ENCODE assay signal across 15 cellular contexts in the genomic region with DNA sequence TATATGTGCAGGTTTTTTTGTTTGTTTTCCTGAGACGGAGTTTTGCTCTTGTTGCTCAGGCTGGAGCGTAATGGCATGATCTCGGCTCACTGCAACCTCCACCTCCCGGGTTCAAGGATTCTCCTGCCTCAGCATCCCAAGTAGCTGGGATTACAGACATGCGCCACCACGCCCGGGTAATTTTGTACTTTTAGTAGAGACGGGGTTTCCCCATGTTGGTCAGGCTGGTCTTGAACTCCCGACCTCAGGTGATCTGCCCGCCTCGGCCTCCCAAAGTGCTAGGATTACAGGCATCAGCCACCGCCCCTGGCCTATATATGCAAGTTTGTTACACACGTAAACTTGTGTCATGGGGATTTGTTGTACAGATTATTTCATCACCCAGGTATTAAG. TPM values are rescaled to one million over a fixed set of nuclear protein-coding genes. Genes with fewer than 3 reads are reported as not detected.
A peak's percentile ranks its signal among the peaks of the same experiment; 100 is the strongest.
DNase-seq lines count a peak whose midpoint lies in the region; ATAC-seq and TF ChIP-seq lines count a peak whose summit lies in the region.
"Not testable (repeated sequence)": the region's sequence is repeated elsewhere in the genome, so short reads cannot be mapped to it uniquely, and the experiment has no call there.
"Had no signal": no experiment of that assay in that cellular context is flagged by ENCODE, and none has a peak within 500 bp of the region (broad histone marks: within the 10 kb centered on the region; RNA-seq: fewer than 3 reads in every experiment).

No MANE protein-coding gene starts in this region.

- CTCF ChIA-PET in activated CD4-positive, alpha-beta memory T cell treated with anti-CD3 and anti-CD28 coated beads for 36 hours (lab: Charles Lee), result interaction anchor here (1.3 to 11.6 kb wide), 13 partner anchors 8 to 216 kb away, joined by 4 to 213 read pairs (median 17); a partner anchor contains a TSS

- not testable (repeated sequence) for TF ChIP-seq POLR2A in right lobe of liver (IDR thresholded peaks at IDR 0.05)

- peak overlapping the region; percentile 86 for H3K27ac Mint-ChIP-seq in activated CD4-positive, alpha-beta memory T cell treated with anti-CD3 and anti-CD28 coated beads for 36 hours
- H3K27ac Mint-ChIP-seq in chondrocyte (ENCODE audit: unreplicated experiment), result not testable (repeated sequence)
- H3K27ac Mint-ChIP-seq in progenitor cell of endocrine pancreas, result peak overlapping the region; percentile 92
- H3K27ac Mint-ChIP-seq in stimulated activated naive CD8-positive, alpha-beta T cell treated with anti-CD3 and anti-CD28 coated beads, Interleukin-15, Interleukin-2, amounts not matched to agents 100 ng/mL and 50 ng/mL, for 24 hours, result peak overlapping the region; percentile 98

- not testable (repeated sequence) for H3K9me2 ChIP-seq in GM23248 (ENCODE audit: insufficient read depth)

- H3K4me3 ChIP-seq in BLaER1; GM23248; OCI-LY3 (ENCODE audit: low read length): not testable (repeated sequence)
- H3K4me3 ChIP-seq in right lobe of liver, result peak overlapping the region in 2 of 3 donors; percentile 39 to 41

- not testable (repeated sequence) for H3K9me3 Mint-ChIP-seq in activated CD4-positive, alpha-beta memory T cell treated with anti-CD3 and anti-CD28 coated beads for 36 hours; chondrocyte (ENCODE audit: low read depth); progenitor cell of endocrine pancreas (ENCODE audit: low read depth); stimulated activated naive CD8-positive, alpha-beta T cell treated with anti-CD3 and anti-CD28 coated beads, Interleukin-15, Interleukin-2, amounts not matched to agents 100 ng/mL and 50 ng/mL, for 24 hours

- peaks cover 14% of the 10 kb centered on the region for H3K36me3 Mint-ChIP-seq in activated CD4-positive, alpha-beta memory T cell treated with anti-CD3 and anti-CD28 coated beads for 36 hours
- H3K36me3 Mint-ChIP-seq in chondrocyte (ENCODE audit: low read depth), result peaks cover 12% of the 10 kb centered on the region
- not testable (repeated sequence) for H3K36me3 Mint-ChIP-seq in progenitor cell of endocrine pancreas (ENCODE audit: insufficient read depth)
- peaks cover 15% of the 10 kb centered on the region for H3K36me3 Mint-ChIP-seq in stimulated activated naive CD8-positive, alpha-beta T cell treated with anti-CD3 and anti-CD28 coated beads, Interleukin-15, Interleukin-2, amounts not matched to agents 100 ng/mL and 50 ng/mL, for 24 hours (ENCODE audit: low read depth)

- not testable (repeated sequence) for DNase-seq in GM23248; activated CD4-positive, alpha-beta memory T cell treated with anti-CD3 and anti-CD28 coated beads for 36 hours; right lobe of liver; progenitor cell of endocrine pancreas (ENCODE audit: low spot score, unreplicated experiment)
- peak; percentile 29 for DNase-seq in chondrocyte (ENCODE audit: low spot score)

- peaks cover 23% of the 10 kb centered on the region for H3K4me1 Mint-ChIP-seq in activated CD4-positive, alpha-beta memory T cell treated with anti-CD3 and anti-CD28 coated beads for 36 hours (ENCODE audit: low read depth)
- H3K4me1 Mint-ChIP-seq in chondrocyte (ENCODE audit: low read depth) (peaks cover 26% of the 10 kb centered on the region), progenitor cell of endocrine pancreas (ENCODE audit: low read depth) (peaks cover 50% of the 10 kb centered on the region)
- H3K4me1 Mint-ChIP-seq in stimulated activated naive CD8-positive, alpha-beta T cell treated with anti-CD3 and anti-CD28 coated beads, Interleukin-15, Interleukin-2, amounts not matched to agents 100 ng/mL and 50 ng/mL, for 24 hours (ENCODE audit: low read depth), result peaks cover 47% of the 10 kb centered on the region

- not testable (repeated sequence) for H3K4me3 Mint-ChIP-seq in activated CD4-positive, alpha-beta memory T cell treated with anti-CD3 and anti-CD28 coated beads for 36 hours; chondrocyte (ENCODE audit: unreplicated experiment); progenitor cell of endocrine pancreas (ENCODE audit: low read depth); stimulated activated naive CD8-positive, alpha-beta T cell treated with anti-CD3 and anti-CD28 coated beads, Interleukin-15, Interleukin-2, amounts not matched to agents 100 ng/mL and 50 ng/mL, for 24 hours

- H3K27me3 Mint-ChIP-seq in activated CD4-positive, alpha-beta memory T cell treated with anti-CD3 and anti-CD28 coated beads for 36 hours; chondrocyte (ENCODE audit: low read depth); progenitor cell of endocrine pancreas; stimulated activated naive CD8-positive, alpha-beta T cell treated with anti-CD3 and anti-CD28 coated beads, Interleukin-15, Interleukin-2, amounts not matched to agents 100 ng/mL and 50 ng/mL, for 24 hours: not testable (repeated sequence)

- H3K9ac ChIP-seq in BLaER1; GM23248; OCI-LY3 (ENCODE audit: low read length): not testable (repeated sequence)

- peaks cover 17% of the 10 kb centered on the region for H3K27me3 ChIP-seq in BLaER1
- H3K27me3 ChIP-seq in GM23248 (replicated peaks; ENCODE audit: insufficient read depth); OCI-LY3 (ENCODE audit: low read depth, low read length); right lobe of liver: not testable (repeated sequence)

- H3F3A ChIP-seq in GM23248 (ENCODE audit: insufficient read depth), result not testable (repeated sequence)

- POLR2A ChIA-PET in activated CD4-positive, alpha-beta memory T cell treated with anti-CD3 and anti-CD28 coated beads for 36 hours (lab: Charles Lee), result interaction anchor here (1.7 to 2.3 kb wide), 2 partner anchors 14 to 22 kb away, joined by 6 to 20 read pairs; a partner anchor contains a TSS

- intact Hi-C loops in activated CD4-positive, alpha-beta memory T cell treated with anti-CD3 and anti-CD28 coated beads for 36 hours (cut with micrococcal nuclease), result loop anchor here (1.0 kb wide), 7 partner anchors 14 to 90 kb away; a partner anchor contains a TSS
- intact Hi-C loops in right lobe of liver (cut with DNase I), result not testable (repeated sequence)

- TF ChIP-seq CTCF in OCI-LY3 (IDR thresholded peaks at IDR 0.05; ENCODE audit: low read depth, low read length); chondrocyte (IDR thresholded peaks at IDR 0.05); right lobe of liver (IDR thresholded peaks at IDR 0.05); progenitor cell of endocrine pancreas (IDR thresholded peaks at IDR 0.05; ENCODE audit: unreplicated experiment): not testable (repeated sequence)

- not testable (repeated sequence) for H3K9me3 ChIP-seq in BLaER1; GM23248 (ENCODE audit: low read depth); OCI-LY3 (ENCODE audit: insufficient read depth, low read length); right lobe of liver

- in situ Hi-C loops in GM23248 (cut with MboI), result not testable (repeated sequence)

- WGBS in GM23248 (ENCODE audit: low coverage in 1 of 2, low lambda C conversion rate in 2 of 2, missing lambda C conversion rate in 2 of 2), 2 experiments, result 87% methylated on average over 12 to 13 of the region's 13 CpGs
- WGBS in right lobe of liver (ENCODE audit: insufficient coverage, low coverage, low lambda C conversion rate, missing lambda C conversion rate), result 14% methylated on average over 10 of the region's 13 CpGs

- H3K4me1 ChIP-seq in BLaER1, result peaks cover 27% of the 10 kb centered on the region
- peaks cover 11% of the 10 kb centered on the region; the same call in 1 of the 2 replicates for H3K4me1 ChIP-seq in GM23248 (ENCODE audit: insufficient read depth)
- H3K4me1 ChIP-seq in OCI-LY3 (ENCODE audit: low read length), result peaks cover 21% of the 10 kb centered on the region
- H3K4me1 ChIP-seq in right lobe of liver, result peaks cover 0 to 49% (median 8%) of the 10 kb centered on the region in 4 donors

- peak overlapping the region; percentile 97 for H2AFZ ChIP-seq in GM23248
- H2AFZ ChIP-seq in OCI-LY3 (ENCODE audit: low read depth, low read length), result not testable (repeated sequence)

- H3K36me3 ChIP-seq in BLaER1 (peaks cover 17% of the 10 kb centered on the region), right lobe of liver (peaks cover 0 to 16% (median 5%) of the 10 kb centered on the region in 4 donors)
- H3K36me3 ChIP-seq in GM23248 (ENCODE audit: low read depth); OCI-LY3 (replicated peaks; ENCODE audit: low read depth, low read length): not testable (repeated sequence)

- H3K79me2 ChIP-seq in GM23248 (ENCODE audit: insufficient read depth); OCI-LY3 (ENCODE audit: low read length): not testable (repeated sequence)

- not testable (repeated sequence) for H4K20me1 ChIP-seq in BLaER1; GM23248 (ENCODE audit: insufficient read depth); OCI-LY3 (ENCODE audit: insufficient read depth, low read length)

- ATAC-seq in right lobe of liver, result peak in 1 of 4 donors; percentile 0

- not testable (repeated sequence) for H3K27ac ChIP-seq in BLaER1; GM23248; OCI-LY3 (ENCODE audit: low read length)
- H3K27ac ChIP-seq in right lobe of liver, result peak overlapping the region; percentile 69 to 84 (median 79)

- H3K4me2 ChIP-seq in BLaER1 (peak overlapping the region; percentile 50; the same call in 1 of the 2 replicates), OCI-LY3 (ENCODE audit: low read length) (peak overlapping the region; percentile 91)
- H3K4me2 ChIP-seq in GM23248 (ENCODE audit: unreplicated experiment), result not testable (repeated sequence)

RNA-seq across cellular contexts. Expression of a gene that starts 1.2 kb away (rescaled TPM):
- 6.5 and 19.1 TPM in 2 replicates for total RNA-seq in GM23248 (2014; rRNA removed; shearing (Covaris generic))
- 5.7 and 5.8 TPM in 2 replicates for polyA plus RNA-seq in GM23248 (2016; fragmentation: Nextera tagmentation; extraction: Ambion mirVana)
- total RNA-seq in activated CD4-positive, alpha-beta memory T cell treated with anti-CD3 and anti-CD28 coated beads for 36 hours, result 10 to 100 TPM; 14.8 to 15.4 TPM
- 9.4 to 15.8 TPM (median 10.0 TPM) in 3 replicates for total RNA-seq in chondrocyte
- 10 to 100 TPM in 3 of 6 experiments, 1 to 10 TPM in 3; 4.3 to 18.5 (median 8.1) TPM for total RNA-seq in right lobe of liver
- total RNA-seq in progenitor cell of endocrine pancreas, result 15.2 and 16.3 TPM in 2 replicates

RNA-seq across cellular contexts. Expression of a gene that starts 1.3 kb away (rescaled TPM):
- total RNA-seq in GM23248 (2014; rRNA removed; shearing (Covaris generic)), result not detected in 2 replicates
- polyA plus RNA-seq in GM23248 (2016; fragmentation: Nextera tagmentation; extraction: Ambion mirVana), result not detected in 2 replicates
- not detected for total RNA-seq in activated CD4-positive, alpha-beta memory T cell treated with anti-CD3 and anti-CD28 coated beads for 36 hours
- total RNA-seq in chondrocyte, result not detected in 3 replicates
- total RNA-seq in right lobe of liver, result over 10,000 TPM in 2 of 6 experiments, 1,000 to 10,000 TPM in 4; 3,802 to 16,527 (median 7,524) TPM
- 51.3 and 74.2 TPM in 2 replicates for total RNA-seq in progenitor cell of endocrine pancreas
- total RNA-seq: A172; CD4-positive, alpha-beta T cell; HFFc6; PC-3 had no signal
- polyA plus RNA-seq: AG04450, GM12878 had no signal

RNA-seq across cellular contexts. Expression of a gene that starts 9.6 kb away (rescaled TPM):
- total RNA-seq in GM23248 (2014; rRNA removed; shearing (Covaris generic)), result not detected in 2 replicates
- polyA plus RNA-seq in GM23248 (2016; fragmentation: Nextera tagmentation; extraction: Ambion mirVana), result 0.49 TPM in 1 of 2 replicates, not detected in the other
- 1 to 10 TPM in 1 of 2 experiments, under 1 TPM in 1; 0.99 to 2.0 TPM for total RNA-seq in activated CD4-positive, alpha-beta memory T cell treated with anti-CD3 and anti-CD28 coated beads for 36 hours
- not detected in 3 replicates for total RNA-seq in chondrocyte
- 10 to 100 TPM; 11.5 to 54.0 (median 19.0) TPM for total RNA-seq in right lobe of liver
- 0.60 and 1.5 TPM in 2 replicates for total RNA-seq in progenitor cell of endocrine pancreas
- total RNA-seq: A172, PC-3 had no signal

RNA-seq across cellular contexts. Expression of a gene that starts 13.3 kb away (rescaled TPM):
- not detected in 2 replicates for total RNA-seq in GM23248 (2014; rRNA removed; shearing (Covaris generic))
- polyA plus RNA-seq in GM23248 (2016; fragmentation: Nextera tagmentation; extraction: Ambion mirVana), result 0.70 TPM in 1 of 2 replicates, not detected in the other
- not detected for total RNA-seq in activated CD4-positive, alpha-beta memory T cell treated with anti-CD3 and anti-CD28 coated beads for 36 hours
- not detected in 3 replicates for total RNA-seq in chondrocyte
- 100 to 1,000 TPM in 3 of 6 experiments, 10 to 100 TPM in 3; 24.1 to 169 (median 85.7) TPM for total RNA-seq in right lobe of liver
- total RNA-seq in progenitor cell of endocrine pancreas, result not detected in 2 replicates
- total RNA-seq: CD4-positive, alpha-beta T cell; GM12878; H7; HFFc6; PC-3 had no signal
- polyA plus RNA-seq: AG04450 had no signal

RNA-seq across cellular contexts. Expression of a gene that starts 22.5 kb away (rescaled TPM):
- total RNA-seq in GM23248 (2014; rRNA removed; shearing (Covaris generic)), result 104 and 125 TPM in 2 replicates
- polyA plus RNA-seq in GM23248 (2016; fragmentation: Nextera tagmentation; extraction: Ambion mirVana), result 135 and 141 TPM in 2 replicates
- 100 to 1,000 TPM in 1 of 2 experiments, 10 to 100 TPM in 1; 98.3 to 103 TPM for total RNA-seq in activated CD4-positive, alpha-beta memory T cell treated with anti-CD3 and anti-CD28 coated beads for 36 hours
- total RNA-seq in chondrocyte (50.6 to 59.2 TPM (median 55.2 TPM) in 3 replicates), right lobe of liver (100 to 1,000 TPM in 5 of 6 experiments, 10 to 100 TPM in 1; 91.1 to 157 (median 107) TPM), progenitor cell of endocrine pancreas (98.2 and 103 TPM in 2 replicates)

Comparison
In these comparisons a context has a peak if more than half of its experiments do, and no peak if none do; other contexts are left out.
1. RNA of a gene that starts 1.3 kb away (total RNA-seq): 3,802 to 16,527 TPM in right lobe of liver; 51.3 to 74.2 TPM in progenitor cell of endocrine pancreas, not detected in activated CD4-positive, alpha-beta memory T cell treated with anti-CD3 and anti-CD28 coated beads for 36 hours, not detected in GM23248 and not detected in chondrocyte; every median in the first group is over 10 times any median in the second.